9 cellular contexts compared by ENCODE assay signal in genomic region chr3:178325330-178325729, GRCh38.
A peak's percentile ranks its signal among the peaks of the same experiment; 100 is the strongest.
DNase-seq lines count a peak whose midpoint lies in the region; ATAC-seq and TF ChIP-seq lines count a peak whose summit lies in the region.
"Had no signal": no experiment of that assay in that cellular context is flagged by ENCODE, and none has a peak within 500 bp of the region (broad histone marks: within the 10 kb centered on the region; RNA-seq: fewer than 3 reads in every experiment).

No MANE protein-coding gene starts in this region.

- H3K4me1 ChIP-seq in parathyroid adenoma, result peaks cover 31% of the 10 kb centered on the region

- peak; percentile 66 for TF ChIP-seq CTCF in parathyroid adenoma (IDR thresholded peaks at IDR 0.05)

- H3K9me3 ChIP-seq in parathyroid adenoma (ENCODE audit: control insufficient read depth, low read length), result no peaks in the 10 kb centered on the region

- H3K4me3 Mint-ChIP-seq in activated T-helper 17 cell treated with anti-CD3 and anti-CD28 coated beads, Interleukin-2, amount 50 U/mL, for 72 hours, result no peak overlapping the region

- no peak for ATAC-seq in GM18907 (IDR thresholded peaks at IDR 0.05; ENCODE audit: unreplicated experiment)
- no peak for ATAC-seq in esophagus mucosa
- ATAC-seq in activated T-helper 17 cell treated with anti-CD3 and anti-CD28 coated beads, Interleukin-2, amount 50 U/mL, for 72 hours (replicated peaks), result no peak
- no peak for ATAC-seq in HG02642 (IDR thresholded peaks at IDR 0.05; ENCODE audit: poor library complexity, unreplicated experiment)

- no peak overlapping the region for H3K27ac Mint-ChIP-seq in activated T-helper 17 cell treated with anti-CD3 and anti-CD28 coated beads, Interleukin-2, amount 50 U/mL, for 72 hours

- H3K9ac ChIP-seq in parathyroid adenoma, result no peak overlapping the region

- H3K4me2 ChIP-seq in parathyroid adenoma (ENCODE audit: low read length), result peak overlapping the region; percentile 46

- no peak overlapping the region for H2AFZ ChIP-seq in parathyroid adenoma

- H3K27ac ChIP-seq in parathyroid adenoma, result peak overlapping the region; percentile 13

- H3K4me1 Mint-ChIP-seq in activated T-helper 17 cell treated with anti-CD3 and anti-CD28 coated beads, Interleukin-2, amount 50 U/mL, for 72 hours, result no peaks in the 10 kb centered on the region

- peak overlapping the region; percentile 41 for H3K4me3 ChIP-seq in parathyroid adenoma (ENCODE audit: low read depth, low read length)

- H3K27me3 ChIP-seq in parathyroid adenoma (ENCODE audit: control insufficient read depth, insufficient read depth, low read length), result no peaks in the 10 kb centered on the region

- no peaks in the 10 kb centered on the region for H3K36me3 ChIP-seq in parathyroid adenoma (ENCODE audit: control insufficient read depth, insufficient read depth, low read length)

- no peaks in the 10 kb centered on the region for H3K27me3 Mint-ChIP-seq in activated T-helper 17 cell treated with anti-CD3 and anti-CD28 coated beads, Interleukin-2, amount 50 U/mL, for 72 hours

- no peaks in the 10 kb centered on the region for H3K9me3 Mint-ChIP-seq in activated T-helper 17 cell treated with anti-CD3 and anti-CD28 coated beads, Interleukin-2, amount 50 U/mL, for 72 hours

- no peaks in the 10 kb centered on the region for H3K79me2 ChIP-seq in parathyroid adenoma

- H3K36me3 Mint-ChIP-seq in activated T-helper 17 cell treated with anti-CD3 and anti-CD28 coated beads, Interleukin-2, amount 50 U/mL, for 72 hours (ENCODE audit: low read depth), result no peaks in the 10 kb centered on the region

- DNase-seq in ELR (ENCODE audit: low read depth) (peak; percentile 44), NCI-H2196 treated with DMSO at 0.1 percent for 48 hours (lab: John Stamatoyannopoulos, UW; ENCODE audit: unreplicated experiment) (peak; percentile 37), dedifferentiated amniotic fluid mesenchymal stem cell (ENCODE audit: extremely low spot score) (peak; percentile 81)
- DNase-seq: stimulated activated CD4-positive, alpha-beta T cell treated with anti-CD3 and anti-CD28 coated beads, Interleukin-4, amount 100 ng/mL, for 24 hours had no signal
